ENCODE assay signal across 8 cellular contexts in the genomic region with DNA sequence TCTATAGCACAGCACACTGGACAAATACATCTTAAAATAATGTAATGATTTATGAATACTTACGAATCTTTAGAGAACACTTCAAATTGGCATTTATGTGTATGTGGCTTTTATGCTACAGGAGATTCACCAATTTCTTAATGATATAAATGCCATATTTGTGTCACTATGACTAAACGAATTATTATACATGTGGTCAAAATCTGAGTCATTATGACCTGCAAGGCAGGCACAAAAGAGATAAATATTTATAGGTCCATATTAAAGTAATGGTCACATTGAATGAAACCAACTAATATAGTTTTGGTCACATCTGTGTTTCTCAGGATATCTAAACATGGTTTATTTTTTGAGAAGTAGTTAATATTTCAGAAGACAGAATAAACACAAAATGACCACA.
"Had no signal": no experiment of that assay in that cellular context is flagged by ENCODE, and none has a peak within 500 bp of the region (broad histone marks: within the 10 kb centered on the region; RNA-seq: fewer than 3 reads in every experiment).

No MANE protein-coding gene starts in this region.

- DNase-seq: GOT3, H7, KG1 had no signal

- H3K4me1 ChIP-seq: HAP-1 had no signal

- ATAC-seq: HepG2, K562 had no signal

- H3K27ac ChIP-seq: GM23248, HL-60 had no signal

- H3K9me3 ChIP-seq: HAP-1 had no signal

- H3K36me3 ChIP-seq: HAP-1 had no signal

- H3K9ac ChIP-seq: GM23248 had no signal

- H3K4me3 ChIP-seq: GM23248, HAP-1, K562 had no signal

- H2AFZ ChIP-seq: GM23248 had no signal
